31 cellular contexts compared by ENCODE assay signal in the genomic region with DNA sequence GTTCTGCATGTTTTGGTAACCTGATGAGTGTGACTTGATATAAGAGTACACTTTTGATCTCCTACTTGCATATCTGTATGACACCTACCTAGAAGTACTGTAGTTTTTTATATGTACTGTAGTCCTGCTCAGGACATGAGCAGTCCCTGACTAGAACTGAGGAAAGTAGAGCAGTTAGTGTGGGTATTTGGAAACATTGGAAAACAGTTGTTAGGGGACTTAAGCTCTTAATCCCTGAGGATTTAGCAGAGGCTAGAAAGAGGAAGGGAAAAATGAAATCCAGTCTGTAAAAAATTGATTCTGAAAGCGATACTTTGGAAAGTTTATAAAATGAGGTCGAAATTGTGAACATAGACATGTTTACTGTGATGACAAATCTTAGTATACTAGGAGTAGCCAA.
"Had no signal": no experiment of that assay in that cellular context is flagged by ENCODE, and none has a peak within 500 bp of the region (broad histone marks: within the 10 kb centered on the region; RNA-seq: fewer than 3 reads in every experiment).

No MANE protein-coding gene starts in this region.

- H3K4me1 ChIP-seq: colonic mucosa, right lobe of liver, uterus had no signal

- H3K4me3 ChIP-seq: body of pancreas, cardiac muscle cell, colonic mucosa, gastrocnemius medialis, right lobe of liver, skin epidermis, uterus had no signal

- H3K27me3 ChIP-seq: body of pancreas, cardiac muscle cell, colonic mucosa, gastrocnemius medialis, right lobe of liver, uterus had no signal

- H3K27ac ChIP-seq: body of pancreas, cardiac muscle cell, colonic mucosa, epithelial cell of prostate, right lobe of liver, skin epidermis, uterus had no signal

- DNase-seq: activated CD4-positive, alpha-beta T cell treated with anti-CD3 and anti-CD28 coated beads for 48 hours; activated CD4-positive, alpha-beta T cell treated with anti-CD3 and anti-CD28 coated beads, Interleukin-2, amount 50 U/mL, for 48 hours; activated CD8-positive, alpha-beta memory T cell treated with anti-CD3 and anti-CD28 coated beads for 24 hours; activated effector memory CD4-positive, alpha-beta T cell treated with Interleukin-2 at 50 U/mL for 16 hours; activated naive CD4-positive, alpha-beta T cell treated with Interleukin-2 at 50 U/mL for 16 hours; aorta; body of pancreas; cerebellar nuclear complex; colonic mucosa; effector CD8-positive, alpha-beta T cell; gastrocnemius medialis; glutamatergic neuron; islet precursor cell; left cardiac atrium; left ventricle myocardium superior; naive thymus-derived CD8-positive, alpha-beta T cell; posterior cingulate gyrus; right lobe of liver; stimulated activated CD4-positive, alpha-beta T cell treated with anti-CD3 and anti-CD28 coated beads, Interleukin-4, amount 100 ng/mL, for 24 hours; substantia nigra; T-helper 9 cell; uterus; WERI-Rb-1 had no signal

- H3K27ac Mint-ChIP-seq: activated naive CD8-positive, alpha-beta T cell; mesothelial cell of epicardium; naive thymus-derived CD8-positive, alpha-beta T cell; stimulated activated effector memory CD8-positive, alpha-beta T cell treated with anti-CD3 and anti-CD28 coated beads, Interleukin-12 subunit alpha, Interleukin-12 subunit beta, amount 100 ng/mL, for 72 hours; stimulated activated naive CD8-positive, alpha-beta T cell treated with anti-CD3 and anti-CD28 coated beads, Interleukin-15, Interleukin-2, amounts not matched to agents 100 ng/mL and 50 ng/mL, for 24 hours; type B pancreatic cell had no signal

- H3K4me3 Mint-ChIP-seq: activated naive CD8-positive, alpha-beta T cell; mesothelial cell of epicardium; naive thymus-derived CD8-positive, alpha-beta T cell; stimulated activated effector memory CD8-positive, alpha-beta T cell treated with anti-CD3 and anti-CD28 coated beads, Interleukin-12 subunit alpha, Interleukin-12 subunit beta, amount 100 ng/mL, for 72 hours; stimulated activated naive CD8-positive, alpha-beta T cell treated with anti-CD3 and anti-CD28 coated beads, Interleukin-15, Interleukin-2, amounts not matched to agents 100 ng/mL and 50 ng/mL, for 24 hours; type B pancreatic cell had no signal

- H3K9me3 ChIP-seq: colonic mucosa, gastrocnemius medialis, right lobe of liver had no signal

- H3K9me3 Mint-ChIP-seq: stimulated activated effector memory CD8-positive, alpha-beta T cell treated with anti-CD3 and anti-CD28 coated beads, Interleukin-12 subunit alpha, Interleukin-12 subunit beta, amount 100 ng/mL, for 72 hours; stimulated activated naive CD8-positive, alpha-beta T cell treated with anti-CD3 and anti-CD28 coated beads, Interleukin-15, Interleukin-2, amounts not matched to agents 100 ng/mL and 50 ng/mL, for 24 hours; type B pancreatic cell had no signal

- H3K36me3 ChIP-seq: cardiac muscle cell, colonic mucosa, gastrocnemius medialis, right lobe of liver, uterus, WERI-Rb-1 had no signal

- H3K27me3 Mint-ChIP-seq: activated naive CD8-positive, alpha-beta T cell; naive thymus-derived CD8-positive, alpha-beta T cell; stimulated activated naive CD8-positive, alpha-beta T cell treated with anti-CD3 and anti-CD28 coated beads, Interleukin-15, Interleukin-2, amounts not matched to agents 100 ng/mL and 50 ng/mL, for 24 hours; type B pancreatic cell had no signal

- H3K36me3 Mint-ChIP-seq: stimulated activated effector memory CD8-positive, alpha-beta T cell treated with anti-CD3 and anti-CD28 coated beads, Interleukin-12 subunit alpha, Interleukin-12 subunit beta, amount 100 ng/mL, for 72 hours had no signal
